ENCODE assay signal across 31 cellular contexts in genomic region chr1:59054172-59054571, GRCh38.
DNase-seq lines count a peak whose midpoint lies in the region; ATAC-seq and TF ChIP-seq lines count a peak whose summit lies in the region.
"Had no signal": no experiment of that assay in that cellular context is flagged by ENCODE, and none has a peak within 500 bp of the region (broad histone marks: within the 10 kb centered on the region; RNA-seq: fewer than 3 reads in every experiment).

No MANE protein-coding gene starts in this region.

- H3K36me3 ChIP-seq in SK-N-SH (replicated peaks in 1 of 2; ENCODE audit: control insufficient read depth in 1 of 2, insufficient read depth in 2 of 2, low read length in 1 of 2) (no peaks in the 10 kb centered on the region), HEK293 (ENCODE audit: control insufficient read depth in 2 of 2, insufficient read depth in 1 of 2, low read length in 2 of 2) (no peaks in the 10 kb centered on the region), gastroesophageal sphincter (no peaks in the 10 kb centered on the region)
- H3K36me3 ChIP-seq: BE2C; BLaER1; BLaER1 treated with 17β-estradiol and CSF1 and Interleukin-3, amounts not matched to agents 10 nM and 100 nM had no signal

- ATAC-seq in SK-N-SH treated with all-trans-retinoic acid at 6 μM for 48 hours = no peak
- ATAC-seq in gastroesophageal sphincter = no peak
- ATAC-seq: A549; CD8-positive, alpha-beta T cell had no signal

- no peak overlapping the region for H3K4me2 ChIP-seq in SK-N-SH
- H3K4me2 ChIP-seq: A549; BLaER1; BLaER1 treated with 17β-estradiol and CSF1 and Interleukin-3, amounts not matched to agents 10 nM and 100 nM had no signal

- no peak for TF ChIP-seq POLR2A in gastroesophageal sphincter (IDR thresholded peaks at IDR 0.05)

- no peak overlapping the region for H2AFZ ChIP-seq in SK-N-SH (ENCODE audit: low read depth)

- H3K79me2 ChIP-seq in SK-N-SH (ENCODE audit: insufficient read depth) = no peaks in the 10 kb centered on the region

- H3K4me1 ChIP-seq in SK-N-SH (ENCODE audit: control insufficient read depth in 1 of 2, insufficient read depth in 2 of 2, low read depth in 1 of 2, low read length in 1 of 2) (peaks cover 20 to 25% of the 10 kb centered on the region in 2 experiments), HEK293 (ENCODE audit: control insufficient read depth, insufficient read depth, low read length) (peaks cover 3% of the 10 kb centered on the region; the same call in 1 of the 2 replicates), gastroesophageal sphincter (peaks cover 3 to 28% (median 20%) of the 10 kb centered on the region in 3 donors)
- H3K4me1 ChIP-seq: Caco-2 had no signal

- H3K27me3 ChIP-seq in SK-N-SH (ENCODE audit: insufficient read depth) (no peaks in the 10 kb centered on the region), gastroesophageal sphincter (no peaks in the 10 kb centered on the region)
- H3K27me3 ChIP-seq: BE2C; BLaER1; BLaER1 treated with 17β-estradiol and CSF1 and Interleukin-3, amounts not matched to agents 10 nM and 100 nM had no signal

- H3K9me3 ChIP-seq in SK-N-SH (no peaks in the 10 kb centered on the region), HEK293 (ENCODE audit: control insufficient read depth, insufficient read depth, low read depth, low read length) (no peaks in the 10 kb centered on the region), gastroesophageal sphincter (no peaks in the 10 kb centered on the region)
- H3K9me3 ChIP-seq: A549; BE2C; BLaER1; BLaER1 treated with 17β-estradiol and CSF1 and Interleukin-3, amounts not matched to agents 10 nM and 100 nM; Caco-2 had no signal

- no peak overlapping the region for H3K9ac ChIP-seq in SK-N-SH
- H3K9ac ChIP-seq: BLaER1; BLaER1 treated with 17β-estradiol and CSF1 and Interleukin-3, amounts not matched to agents 10 nM and 100 nM had no signal

- H4K20me1 ChIP-seq in SK-N-SH (ENCODE audit: insufficient read depth) = no peaks in the 10 kb centered on the region
- H4K20me1 ChIP-seq: BLaER1; BLaER1 treated with 17β-estradiol and CSF1 and Interleukin-3, amounts not matched to agents 10 nM and 100 nM had no signal

- TF ChIP-seq RAD21 in SK-N-SH (IDR thresholded peaks at IDR 0.05; ENCODE audit: low read length) = no peak

- no peaks in the 10 kb centered on the region for H3K9me2 ChIP-seq in SK-N-SH

- DNase-seq in SK-N-SH (no peak), NCI-H2227 (lab: John Stamatoyannopoulos, UW; ENCODE audit: unreplicated experiment) (no peak)
- DNase-seq: 8988T; ACHN; AML-193; BE2C; C1 segment of cervical spinal cord; Caco-2; Calu3; CD4-positive, alpha-beta memory T cell; CD4-positive, alpha-beta T cell; CD4-positive, CD25-positive, alpha-beta regulatory T cell; CD8-positive, alpha-beta memory T cell; CD8-positive, alpha-beta T cell; COR-L47; DMS 273 treated with DMSO at 0.1 percent for 48 hours; DMS153; DMS53; DMS79; DMS79 treated with DMSO at 0.1 percent for 48 hours; DND-41; EL had no signal

- no peaks in the 10 kb centered on the region for H3F3A ChIP-seq in SK-N-SH (replicated peaks; ENCODE audit: insufficient read depth)

- H3K27ac ChIP-seq in SK-N-SH (ENCODE audit: low read depth in 2 of 2, low read length in 1 of 2) (no peak overlapping the region), HEK293 (ENCODE audit: extremely low read depth, low read depth, low read length) (no peak overlapping the region), VCaP (peak overlapping the region; percentile 88), gastroesophageal sphincter (no peak overlapping the region)
- H3K27ac ChIP-seq: 22Rv1; A549; BLaER1; BLaER1 treated with 17β-estradiol and CSF1 and Interleukin-3, amounts not matched to agents 10 nM and 100 nM; C4-2B had no signal

- TF ChIP-seq EP300 in SK-N-SH (IDR thresholded peaks at IDR 0.05; ENCODE audit: borderline replicate concordance in 1 of 2, low read depth in 1 of 2, low read length in 1 of 2) (no peak), gastroesophageal sphincter (IDR thresholded peaks at IDR 0.05) (no peak)

- CTCF ChIA-PET in SK-N-SH (lab: Yijun Ruan, JAX) (interaction anchor here (1.0 to 1.7 kb wide), 2 partner anchors 11 to 272 kb away, joined by 3 to 4 read pairs; no protein-coding TSS in a partner anchor), HEK293 (lab: Yijun Ruan, JAX) (no interaction called here)

- no peak for TF ChIP-seq CTCF in SK-N-SH (IDR thresholded peaks at IDR 0.05)
- no peak for TF ChIP-seq CTCF in HEK293 (tag by site-specific recombination; IDR thresholded peaks at IDR 0.05)
- TF ChIP-seq CTCF in VCaP (conservative IDR thresholded peaks at IDR 0.05) = no peak
- no peak for TF ChIP-seq CTCF in gastroesophageal sphincter (IDR thresholded peaks at IDR 0.05)

- H3K4me3 ChIP-seq in SK-N-SH (ENCODE audit: low read depth in 2 of 2, low read length in 1 of 2) (no peak overlapping the region), HEK293 (ENCODE audit: low read depth, low read length) (no peak overlapping the region), gastroesophageal sphincter (no peak overlapping the region)
- H3K4me3 ChIP-seq: A549; BLaER1; BLaER1 treated with 17β-estradiol and CSF1 and Interleukin-3, amounts not matched to agents 10 nM and 100 nM had no signal

- POLR2A ChIA-PET in SK-N-SH (lab: Yijun Ruan, JAX) (no interaction called here), HEK293 (lab: Yijun Ruan, JAX) (no interaction called here)

- WGBS in SK-N-SH (ENCODE audit: low lambda C conversion rate) = 100% methylated on average over 1 of the region's 1 CpG
- WGBS in gastroesophageal sphincter (ENCODE audit: low coverage in 1 of 2), 2 donors = 80 to 92% methylated on average over 1 of the region's 1 CpG

TF ChIP-seq in SK-N-SH, 30 proteins besides CTCF, POLR2A, EP300 and RAD21 (continues in another document):
- TF ChIP-seq EZH2phosphoT487 (IDR thresholded peaks at IDR 0.05; ENCODE audit: borderline replicate concordance, low read depth) (no peak), GABPA (IDR thresholded peaks at IDR 0.05; ENCODE audit: low read depth) (no peak)

TF ChIP-seq in SK-N-SH treated with all-trans-retinoic acid at 6 μM for 48 hours, 23 proteins besides CTCF, POLR2A, EP300 and RAD21 (continues in another document):
- TF ChIP-seq PPARA (CRISPR knock-in tag; IDR thresholded peaks at IDR 0.05; ENCODE audit: borderline replicate concordance) (no peak), ZFP30 (CRISPR knock-in tag; IDR thresholded peaks at IDR 0.05) (no peak), RARB (CRISPR knock-in tag; IDR thresholded peaks at IDR 0.05) (no peak), ARNTL (CRISPR knock-in tag; IDR thresholded peaks at IDR 0.05; ENCODE audit: borderline replicate concordance, low read depth) (no peak), BACH2 (CRISPR knock-in tag; IDR thresholded peaks at IDR 0.05; ENCODE audit: borderline replicate concordance) (no peak), CREB5 (CRISPR knock-in tag; IDR thresholded peaks at IDR 0.05; ENCODE audit: low read depth) (no peak), ZFP3 (CRISPR knock-in tag; IDR thresholded peaks at IDR 0.05) (no peak), ISL1 (CRISPR knock-in tag; IDR thresholded peaks at IDR 0.05) (no peak), TCF4 (CRISPR knock-in tag; IDR thresholded peaks at IDR 0.05; ENCODE audit: borderline replicate concordance) (no peak), ZC3H10 (CRISPR knock-in tag; IDR thresholded peaks at IDR 0.05) (no peak)

TF ChIP-seq in HEK293, 187 proteins besides CTCF, POLR2A, EP300 and RAD21:
- TF ChIP-seq ZNF211 (tag by site-specific recombination; IDR thresholded peaks at IDR 0.05; ENCODE audit: low read depth) (no peak), REST (tag by site-specific recombination; IDR thresholded peaks at IDR 0.05) (0 out of 2 replicates have a peak, but pooled peaks have one; percentile 62)

Comparison
In these comparisons a context has a peak if more than half of its experiments do, and no peak if none do; other contexts are left out.
1. Of the 4 proteins assayed by ChIP-seq in both HEK293 and SK-N-SH: peak only in HEK293: none; only in SK-N-SH: none; in both: REST; in neither: 3.